Comparison of ENCODE assay signal across 8 cellular contexts in the genomic region with DNA sequence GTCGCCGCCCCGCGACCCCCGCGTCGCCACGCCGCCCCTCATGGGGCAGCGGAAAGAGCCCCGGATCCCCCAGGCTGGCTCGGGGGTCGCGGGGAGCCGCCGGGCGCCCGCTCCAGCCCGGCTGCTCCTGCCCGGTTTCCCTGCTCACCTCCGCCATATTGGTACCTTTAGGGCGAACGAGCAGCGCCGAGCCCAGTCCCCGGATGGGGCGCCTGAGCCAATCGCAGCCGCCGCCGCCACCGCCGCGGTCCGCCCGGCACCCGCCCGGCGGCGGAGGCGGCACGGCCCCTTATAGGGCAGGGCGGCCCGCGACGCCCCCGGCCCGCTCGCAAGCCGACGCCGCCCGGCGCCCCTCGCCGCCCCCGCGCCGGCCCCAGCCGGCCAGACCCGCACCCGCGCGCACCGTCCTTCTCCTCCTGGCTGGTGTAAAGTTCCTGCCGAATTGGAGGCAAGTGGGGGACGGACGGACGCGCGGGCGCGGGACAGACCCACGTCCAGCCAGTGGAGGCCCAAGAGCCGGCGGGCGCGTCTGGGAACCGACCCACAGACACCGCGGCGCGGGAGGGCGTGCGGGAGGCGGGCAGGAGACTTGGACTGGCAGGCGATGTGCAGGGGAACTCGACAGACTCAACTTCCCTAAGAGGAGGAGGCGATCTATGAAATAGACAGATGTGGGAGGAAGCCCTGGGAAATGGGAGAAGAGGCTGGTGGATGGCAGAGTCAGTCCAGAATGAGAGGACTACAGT. TPM values are rescaled to one million over a fixed set of nuclear protein-coding genes. Genes with fewer than 3 reads are reported as not detected.
DNase-seq lines count a peak whose midpoint lies in the region; ATAC-seq and TF ChIP-seq lines count a peak whose summit lies in the region.

Gene MIER3 (minus strand): TSS at position 178 of the 746 bp plus-strand sequence. CDS start 21 bp downstream, at position 157.

- H3K36me3 Mint-ChIP-seq in activated naive CD4-positive, alpha-beta T cell treated with anti-CD3 and anti-CD28 coated beads, Interleukin-2, amount 50 U/mL, for 72 hours: peaks cover 8 to 14% of the 10 kb centered on the region in 2 donors

- H3K79me2 ChIP-seq in Karpas-422 (ENCODE audit: low read length): peaks cover 45% of the 10 kb centered on the region
- H3K79me2 ChIP-seq in trophoblast cell (ENCODE audit: control insufficient read depth, insufficient read depth, low read length, poor library complexity): peaks cover 12% of the 10 kb centered on the region

- peak within 1 kb of the TSS; percentile 89 for H3K18ac ChIP-seq in trophoblast cell (ENCODE audit: low read length)

- peak within 1 kb of the TSS; percentile 84 to 87 for H3K27ac Mint-ChIP-seq in activated naive CD4-positive, alpha-beta T cell treated with anti-CD3 and anti-CD28 coated beads, Interleukin-2, amount 50 U/mL, for 72 hours

- H3K9me3 ChIP-seq in Karpas-422 (ENCODE audit: low read length) (no peaks in the 10 kb centered on the region), trophoblast cell (ENCODE audit: insufficient read depth, low read depth, low read length) (no peaks in the 10 kb centered on the region), tibial nerve (no peaks in the 10 kb centered on the region)

- H3K4me3 ChIP-seq in Karpas-422 (ENCODE audit: low read length) (peak within 1 kb of the TSS; percentile 82), trophoblast cell (ENCODE audit: low read depth, low read length) (peak within 1 kb of the TSS; percentile 90), tibial nerve (peak within 1 kb of the TSS; percentile 80 to 96 (median 87))

- peak within 1 kb of the TSS; percentile 66 for H2BK5ac ChIP-seq in trophoblast cell (ENCODE audit: low read depth, low read length, poor library complexity)

- no peaks in the 10 kb centered on the region for H3K9me2 ChIP-seq in Karpas-422 (replicated peaks; ENCODE audit: insufficient read depth, low read length)

- intact Hi-C loops in Right ventricle myocardium superior (cut with DNase I): loop anchor here (10.0 kb wide), 1 partner anchor 223 kb away; the partner anchor contains the start of gene GPBP1

- 0 out of 2 replicates have a peak, but pooled peaks cover 2% of the 10 kb centered on the region for H3K27me3 ChIP-seq in Karpas-422 (ENCODE audit: low read length)
- H3K27me3 ChIP-seq in trophoblast cell (ENCODE audit: insufficient read depth, low read length): no peaks in the 10 kb centered on the region
- no peaks in the 10 kb centered on the region for H3K27me3 ChIP-seq in tibial nerve

- no peak within 1 kb of the TSS for H3K23ac ChIP-seq in trophoblast cell (ENCODE audit: low read length)

- no peaks in the 10 kb centered on the region for H4K20me1 ChIP-seq in Karpas-422 (ENCODE audit: insufficient read depth, low read depth, low read length)

- H4K8ac ChIP-seq in trophoblast cell (ENCODE audit: low read depth, low read length): peak within 1 kb of the TSS; percentile 93

- H3K27ac ChIP-seq in Karpas-422 (ENCODE audit: low read length): peak within 1 kb of the TSS; percentile 84
- peak within 1 kb of the TSS; percentile 55 for H3K27ac ChIP-seq in trophoblast cell (ENCODE audit: low read depth, low read length)
- peak within 1 kb of the TSS; percentile 86 to 96 (median 91) for H3K27ac ChIP-seq in tibial nerve

- H3K9ac ChIP-seq in Karpas-422 (ENCODE audit: low read length): peak within 1 kb of the TSS; percentile 90
- H3K9ac ChIP-seq in trophoblast cell (ENCODE audit: low read length): peak within 1 kb of the TSS; percentile 98

- H3K36me3 ChIP-seq in Karpas-422 (ENCODE audit: insufficient read depth, low read length) (peaks cover 10% of the 10 kb centered on the region; the same call in 1 of the 2 replicates), trophoblast cell (ENCODE audit: control insufficient read depth in 1 of 2, insufficient read depth in 2 of 2, low read length in 2 of 2) (peaks cover 0 to 6% of the 10 kb centered on the region in 2 experiments), tibial nerve (peaks cover 0 to 6% (median 0%) of the 10 kb centered on the region in 3 donors)

- H2AK5ac ChIP-seq in trophoblast cell (ENCODE audit: low read length): no peak within 1 kb of the TSS

- no peak for TF ChIP-seq CTCF in tibial nerve (IDR thresholded peaks at IDR 0.05)

- H3K4me2 ChIP-seq in Karpas-422 (ENCODE audit: low read depth, low read length, poor library complexity, severe bottlenecking) (peak within 1 kb of the TSS; percentile 95), trophoblast cell (ENCODE audit: low read length) (peak within 1 kb of the TSS; percentile 95)

- WGBS in trophoblast cell (ENCODE audit: extremely low coverage, insufficient coverage, insufficient read length): no CpG with 5 or more reads among the region's 89 CpGs
- WGBS in tibial nerve, 2 donors: 0 to 1% methylated on average over 23 to 42 of the region's 89 CpGs

- peak within 1 kb of the TSS; percentile 98 for H2AFZ ChIP-seq in Karpas-422 (ENCODE audit: low read length)
- peak within 1 kb of the TSS; percentile 93 for H2AFZ ChIP-seq in trophoblast cell (ENCODE audit: insufficient read depth, low read length, poor library complexity)

- H2BK120ac ChIP-seq in trophoblast cell (ENCODE audit: insufficient read depth, low read length, poor library complexity): peak within 1 kb of the TSS; percentile 78

- peak within 1 kb of the TSS; percentile 48 for H2BK12ac ChIP-seq in trophoblast cell (ENCODE audit: low read length)

- DNase-seq in G401 (ENCODE audit: low spot score) (peak; percentile 72), Karpas-422 (peak; percentile 92), SKM-1 treated with dmso at 0.1 percent for 144 hours (lab: John Stamatoyannopoulos, UW; ENCODE audit: unreplicated experiment) (peak; percentile 61), Right ventricle myocardium superior (peak; percentile 87), trophoblast cell (peak; percentile 68 to 86), tibial nerve (ENCODE audit: low spot score in 2 of 2) (peak; percentile 45 to 51)
- peak; percentile 79 to 83 for DNase-seq in activated naive CD4-positive, alpha-beta T cell treated with anti-CD3 and anti-CD28 coated beads, Interleukin-2, amount 50 U/mL, for 72 hours (ENCODE audit: low spot score in 2 of 2)

- peak within 1 kb of the TSS; percentile 97 for H4K91ac ChIP-seq in trophoblast cell (ENCODE audit: low read depth, low read length)

- H3K4ac ChIP-seq in trophoblast cell (ENCODE audit: low read depth, low read length): peak within 1 kb of the TSS; percentile 95

- ATAC-seq in GM21825 (IDR thresholded peaks at IDR 0.05; ENCODE audit: unreplicated experiment) (peak; percentile 89), Right ventricle myocardium superior (ENCODE audit: poor library complexity) (peak; percentile 96)
- ATAC-seq in activated naive CD4-positive, alpha-beta T cell treated with anti-CD3 and anti-CD28 coated beads, Interleukin-2, amount 50 U/mL, for 72 hours: peak; percentile 98 to 99

- TF ChIP-seq POLR2A in tibial nerve (IDR thresholded peaks at IDR 0.05): no peak

- peak in 1 of 2 donors; percentile 25 for TF ChIP-seq EP300 in tibial nerve (IDR thresholded peaks at IDR 0.05)

- peak within 1 kb of the TSS; percentile 95 for H3K14ac ChIP-seq in trophoblast cell (ENCODE audit: low read length)

- H4K12ac ChIP-seq in trophoblast cell (ENCODE audit: low read depth, low read length): peak within 1 kb of the TSS; percentile 93

- H3K9me3 Mint-ChIP-seq in activated naive CD4-positive, alpha-beta T cell treated with anti-CD3 and anti-CD28 coated beads, Interleukin-2, amount 50 U/mL, for 72 hours: no peaks in the 10 kb centered on the region

- in situ Hi-C loops in G401 (cut with HindIII; ENCODE audit: low sequenced_read_pairs): no loop called here

- H3K4me1 ChIP-seq in Karpas-422 (ENCODE audit: low read length) (peaks cover 23% of the 10 kb centered on the region), trophoblast cell (ENCODE audit: control insufficient read depth in 1 of 2, insufficient read depth in 2 of 2, low read length in 2 of 2) (peaks cover 2 to 3% of the 10 kb centered on the region in 2 experiments), tibial nerve (peaks cover 0 to 28% (median 0%) of the 10 kb centered on the region in 4 donors)

- H3K79me1 ChIP-seq in trophoblast cell (ENCODE audit: low read length): peaks cover 9% of the 10 kb centered on the region

RNA-seq across cellular contexts. Expression of gene MIER3, which starts in this region (rescaled TPM):
- 13.7 and 21.2 TPM in 2 replicates for total RNA-seq in G401 (2014; rRNA removed; shearing (Covaris generic))
- total RNA-seq in Karpas-422 (2014; rRNA removed; shearing (Covaris generic); ENCODE audit: low replicate concordance): 21.3 and 41.4 TPM in 2 replicates
- total RNA-seq in activated naive CD4-positive, alpha-beta T cell treated with anti-CD3 and anti-CD28 coated beads, Interleukin-2, amount 50 U/mL, for 72 hours: 10 to 100 TPM; 12.4 to 15.5 TPM
- total RNA-seq in Right ventricle myocardium superior (14.7 TPM), tibial nerve (10 to 100 TPM; 36.9 to 71.0 (median 48.8) TPM)
- 20.0 and 20.5 TPM in 2 replicates for polyA plus RNA-seq in trophoblast cell (2013)

Comparison
In these comparisons a context has a peak if more than half of its experiments do, and no peak if none do; other contexts are left out.
1. Peak in every context shown above with its lines: DNase-seq, ATAC-seq, H3K4me3 ChIP-seq and H3K27ac ChIP-seq.